ENCODE assay signal across 23 cellular contexts in genomic region chr4:118345813-118346212, GRCh38. TPM values are rescaled to one million over a fixed set of nuclear protein-coding genes. Genes with fewer than 3 reads are reported as not detected.
DNase-seq lines count a peak whose midpoint lies in the region; ATAC-seq and TF ChIP-seq lines count a peak whose summit lies in the region.
"Had no signal": no experiment of that assay in that cellular context is flagged by ENCODE, and none has a peak within 500 bp of the region (broad histone marks: within the 10 kb centered on the region; RNA-seq: fewer than 3 reads in every experiment).

No MANE protein-coding gene starts in this region.

- H3K23ac ChIP-seq in mesenchymal stem cell (ENCODE audit: low read length in 2 of 2) (no peak overlapping the region), H9 (ENCODE audit: insufficient read length, low read depth, low read length) (no peak overlapping the region)

- H3K79me1 ChIP-seq in mesenchymal stem cell (replicated peaks; ENCODE audit: low read length, poor library complexity, severe bottlenecking) (no peaks in the 10 kb centered on the region), H9 (ENCODE audit: insufficient read depth, low read depth, low read length, poor library complexity, severe bottlenecking) (no peaks in the 10 kb centered on the region)

- H3K27ac ChIP-seq in mesenchymal stem cell (ENCODE audit: low read length, poor library complexity, severe bottlenecking) (no peak overlapping the region), H9 (ENCODE audit: insufficient read length, low read depth, low read length) (no peak overlapping the region)
- H3K27ac ChIP-seq: body of pancreas had no signal

- H2BK120ac ChIP-seq in mesenchymal stem cell (ENCODE audit: low read depth, low read length) (no peak overlapping the region), H9 (ENCODE audit: low read depth, low read length, poor library complexity, severe bottlenecking) (no peak overlapping the region)

- no peak overlapping the region for H3K4me3 ChIP-seq in epithelial cell of esophagus (ENCODE audit: low read length)
- no peak overlapping the region for H3K4me3 ChIP-seq in mesenchymal stem cell (ENCODE audit: insufficient read depth in 1 of 2, low read depth in 1 of 2, low read length in 2 of 2)
- H3K4me3 ChIP-seq: body of pancreas had no signal

- H2AFZ ChIP-seq in mesenchymal stem cell (ENCODE audit: low read depth, low read length) (no peak overlapping the region), H9 (ENCODE audit: low read length) (no peak overlapping the region)

- H3K4me3 Mint-ChIP-seq in Calu3 (ENCODE audit: low read depth, unreplicated experiment) = peak overlapping the region; percentile 36
- H3K4me3 Mint-ChIP-seq in H9 = no peak overlapping the region
- H3K4me3 Mint-ChIP-seq: activated CD8-positive, alpha-beta memory T cell treated with anti-CD3 and anti-CD28 coated beads, Interleukin-2, amount 10 ng/mL, durations not matched to agents 7 days and 5 days; activated naive CD8-positive, alpha-beta T cell treated with anti-CD3 and anti-CD28 coated beads, Interleukin-2, amount 10 ng/mL, durations not matched to agents 7 days and 5 days; memory B cell; natural killer cell; T-cell had no signal

- CTCF ChIA-PET in Calu3 (lab: Charles Lee) = no interaction called here

- H3K27ac Mint-ChIP-seq in Calu3 (ENCODE audit: unreplicated experiment) (peak overlapping the region; percentile 68), H9 (no peak overlapping the region)
- H3K27ac Mint-ChIP-seq: activated CD8-positive, alpha-beta memory T cell treated with anti-CD3 and anti-CD28 coated beads, Interleukin-2, amount 10 ng/mL, durations not matched to agents 7 days and 5 days; activated naive CD8-positive, alpha-beta T cell treated with anti-CD3 and anti-CD28 coated beads, Interleukin-2, amount 10 ng/mL, durations not matched to agents 7 days and 5 days; memory B cell; natural killer cell; T-cell had no signal

- TF ChIP-seq CTCF in Calu3 (IDR thresholded peaks at IDR 0.05; ENCODE audit: unreplicated experiment) (no peak), epithelial cell of esophagus (IDR thresholded peaks at IDR 0.05; ENCODE audit: insufficient read depth, low read depth, low read length, missing control alignments) (no peak), H9 (conservative IDR thresholded peaks at IDR 0.05) (no peak)

- H3K79me2 ChIP-seq in H9 (ENCODE audit: insufficient read depth, low read length) = no peaks in the 10 kb centered on the region

- no peak overlapping the region for H2BK20ac ChIP-seq in H9 (ENCODE audit: low read depth, low read length, poor library complexity, severe bottlenecking)

- no peak overlapping the region for H3T11ph ChIP-seq in H9 (ENCODE audit: low read length)

- H4K8ac ChIP-seq in mesenchymal stem cell (ENCODE audit: low read length) (no peak overlapping the region), H9 (replicated peaks; ENCODE audit: insufficient read length, low read depth, low read length) (no peak overlapping the region)

- no TSS peak for BruUV-seq in Calu3 (replicated peaks; lab: Mats Ljungman, UMichigan)

- H4K5ac ChIP-seq in H9 (ENCODE audit: insufficient read length, low read depth, low read length) = no peak overlapping the region

- peak; percentile 16 for DNase-seq in Calu3
- peak; percentile 16 for DNase-seq in NCI-H2227 treated with DMSO at 0.1 percent for 48 hours (lab: John Stamatoyannopoulos, UW)
- peak; percentile 70 for DNase-seq in epithelial cell of esophagus (ENCODE audit: low read depth)
- DNase-seq in mesenchymal stem cell = peak; percentile 18
- DNase-seq in MV-4-11 (lab: John Stamatoyannopoulos, UW) = no peak
- no peak for DNase-seq in H9
- DNase-seq: activated CD4-positive, alpha-beta T cell treated with anti-CD3 and anti-CD28 coated beads for 48 hours; activated CD8-positive, alpha-beta memory T cell treated with anti-CD3 and anti-CD28 coated beads, Interleukin-2, amount 10 ng/mL, durations not matched to agents 7 days and 5 days; activated naive CD8-positive, alpha-beta T cell treated with anti-CD3 and anti-CD28 coated beads, Interleukin-2, amount 10 ng/mL, durations not matched to agents 7 days and 5 days; body of pancreas; C1 segment of cervical spinal cord; GF-D8; kidney glomerular epithelial cell; natural killer cell; NCI-H1105; NCI-H2107; NCI-H524 treated with DMSO at 0.1 percent for 48 hours; SHP77; T-cell had no signal

- no peak overlapping the region for H3K56ac ChIP-seq in H9 (ENCODE audit: insufficient read length, low read depth, low read length)

- peaks cover 23% of the 10 kb centered on the region for H3K36me3 Mint-ChIP-seq in Calu3 (ENCODE audit: insufficient read depth, unreplicated experiment)
- no peaks in the 10 kb centered on the region for H3K36me3 Mint-ChIP-seq in H9 (ENCODE audit: insufficient read depth in 1 of 3, low read depth in 3 of 3)
- H3K36me3 Mint-ChIP-seq: activated CD8-positive, alpha-beta memory T cell treated with anti-CD3 and anti-CD28 coated beads, Interleukin-2, amount 10 ng/mL, durations not matched to agents 7 days and 5 days; activated naive CD8-positive, alpha-beta T cell treated with anti-CD3 and anti-CD28 coated beads, Interleukin-2, amount 10 ng/mL, durations not matched to agents 7 days and 5 days; memory B cell; natural killer cell; T-cell had no signal

- H3K27me3 ChIP-seq in mesenchymal stem cell (ENCODE audit: control insufficient read depth in 1 of 2, insufficient read depth in 1 of 2, low read length in 2 of 2) (peaks cover 0 to 3% of the 10 kb centered on the region in 2 experiments), H9 (ENCODE audit: insufficient read depth, low read length) (no peaks in the 10 kb centered on the region)
- H3K27me3 ChIP-seq: body of pancreas had no signal

- no peaks in the 10 kb centered on the region for H3K27me3 Mint-ChIP-seq in Calu3 (ENCODE audit: unreplicated experiment)
- peaks cover 7% of the 10 kb centered on the region for H3K27me3 Mint-ChIP-seq in H9 (ENCODE audit: low read depth)

- no peaks in the 10 kb centered on the region for H3K4me1 ChIP-seq in mesenchymal stem cell (ENCODE audit: control insufficient read depth, insufficient read depth, low read depth, low read length)
- H3K4me1 ChIP-seq in H9 (ENCODE audit: insufficient read depth, low read length) = no peaks in the 10 kb centered on the region; the same call in 1 of the 2 replicates

- H3K9ac ChIP-seq in mesenchymal stem cell (ENCODE audit: low read length) (no peak overlapping the region), H9 (ENCODE audit: extremely low read depth, insufficient read length, low read length) (no peak overlapping the region)

- ATAC-seq in GM21515 (IDR thresholded peaks at IDR 0.05; ENCODE audit: unreplicated experiment) = no peak
- no peak for ATAC-seq in GM19455 (IDR thresholded peaks at IDR 0.05; ENCODE audit: unreplicated experiment)
- ATAC-seq: activated CD8-positive, alpha-beta memory T cell treated with anti-CD3 and anti-CD28 coated beads, Interleukin-2, amount 10 ng/mL, durations not matched to agents 7 days and 5 days; body of pancreas; natural killer cell; sciatic nerve; T-cell had no signal

- H3K18ac ChIP-seq in mesenchymal stem cell (ENCODE audit: low read depth in 1 of 2, low read length in 2 of 2) (no peak overlapping the region), H9 (ENCODE audit: insufficient read length, low read depth, low read length) (no peak overlapping the region)

- H3K9me3 ChIP-seq in mesenchymal stem cell (ENCODE audit: control insufficient read depth, low read length) = no peaks in the 10 kb centered on the region
- no peaks in the 10 kb centered on the region for H3K9me3 ChIP-seq in H9 (ENCODE audit: control insufficient read depth, low read depth, low read length)
- H3K9me3 ChIP-seq: body of pancreas had no signal

- H2BK5ac ChIP-seq in mesenchymal stem cell (ENCODE audit: low read depth, low read length, poor library complexity, severe bottlenecking) (no peak overlapping the region), H9 (ENCODE audit: insufficient read length, low read length) (no peak overlapping the region)

- H3K4me2 ChIP-seq in mesenchymal stem cell (ENCODE audit: low read length, poor library complexity, severe bottlenecking) (no peak overlapping the region), H9 (ENCODE audit: insufficient read depth, insufficient read length, low read length) (no peak overlapping the region)

- 88% methylated on average over 1 of the region's 1 CpG for WGBS in mesenchymal stem cell
- WGBS in H9 (ENCODE audit: extremely low coverage, insufficient read length, low lambda C conversion rate) = no CpG with 5 or more reads among the region's 1 CpG

- H3K4ac ChIP-seq in mesenchymal stem cell (ENCODE audit: low read depth in 1 of 2, low read length in 2 of 2) = no peak overlapping the region
- no peak overlapping the region for H3K4ac ChIP-seq in H9 (ENCODE audit: low read depth, low read length)

- H4K20me1 ChIP-seq in H9 (ENCODE audit: control insufficient read depth, insufficient read depth, insufficient read length) = no peaks in the 10 kb centered on the region

- H2BK15ac ChIP-seq in mesenchymal stem cell (ENCODE audit: low read depth, poor library complexity, severe bottlenecking) = no peak overlapping the region
- H2BK15ac ChIP-seq in H9 (ENCODE audit: low read depth, low read length) = no peak overlapping the region

- H3K36me3 ChIP-seq in mesenchymal stem cell (ENCODE audit: control insufficient read depth in 1 of 2, insufficient read depth in 2 of 2, low read depth in 1 of 2, low read length in 2 of 2) = no peaks in the 10 kb centered on the region

- peaks cover 38% of the 10 kb centered on the region for H3K4me1 Mint-ChIP-seq in Calu3 (ENCODE audit: low read depth, unreplicated experiment)
- peaks cover 7 to 9% of the 10 kb centered on the region in 2 experiments for H3K4me1 Mint-ChIP-seq in H9
- H3K4me1 Mint-ChIP-seq: activated CD8-positive, alpha-beta memory T cell treated with anti-CD3 and anti-CD28 coated beads, Interleukin-2, amount 10 ng/mL, durations not matched to agents 7 days and 5 days; activated naive CD8-positive, alpha-beta T cell treated with anti-CD3 and anti-CD28 coated beads, Interleukin-2, amount 10 ng/mL, durations not matched to agents 7 days and 5 days; memory B cell; natural killer cell; T-cell had no signal

- H2BK12ac ChIP-seq in mesenchymal stem cell (ENCODE audit: low read length in 2 of 2) (no peak overlapping the region), H9 (ENCODE audit: insufficient read length, low read depth, low read length) (no peak overlapping the region)

- H2AK5ac ChIP-seq in mesenchymal stem cell (ENCODE audit: low read length, severe bottlenecking) (no peak overlapping the region), H9 (ENCODE audit: insufficient read length, low read length) (no peak overlapping the region)

- no peak overlapping the region for H3K14ac ChIP-seq in mesenchymal stem cell (ENCODE audit: low read length in 2 of 2)
- H3K14ac ChIP-seq in H9 (ENCODE audit: insufficient read depth, low read length) = no peak overlapping the region

- intact Hi-C loops in Calu3 (cut with micrococcal nuclease; ENCODE audit: unreplicated experiment) = no loop called here

- H3K9me3 Mint-ChIP-seq in Calu3 (ENCODE audit: low read depth, unreplicated experiment) = no peaks in the 10 kb centered on the region
- H3K9me3 Mint-ChIP-seq in H9 = no peaks in the 10 kb centered on the region
- H3K9me3 Mint-ChIP-seq: activated naive CD8-positive, alpha-beta T cell treated with anti-CD3 and anti-CD28 coated beads, Interleukin-2, amount 10 ng/mL, durations not matched to agents 7 days and 5 days; memory B cell; natural killer cell; T-cell had no signal

- no peak overlapping the region for H4K91ac ChIP-seq in mesenchymal stem cell (ENCODE audit: low read length)
- H4K91ac ChIP-seq in H9 (ENCODE audit: insufficient read length, low read depth, low read length) = no peak overlapping the region

- no peaks in the 10 kb centered on the region for H3K23me2 ChIP-seq in H9 (ENCODE audit: insufficient read length, low read depth, low read length, poor library complexity, severe bottlenecking)

RNA-seq across cellular contexts. Expression of gene PRSS12, which starts 7.0 kb away (rescaled TPM):
- total RNA-seq in Calu3 (2022) = 44.4 and 48.7 TPM in 2 replicates
- 4.6 TPM for polyA plus RNA-seq in mesenchymal stem cell (2013, experiment 1 of 2)
- polyA plus RNA-seq in mesenchymal stem cell (2013, experiment 2 of 2) = 5.0 TPM
- 5.0 and 5.4 TPM in 2 replicates for total RNA-seq in H9 (2021)
- total RNA-seq: activated CD8-positive, alpha-beta memory T cell treated with anti-CD3 and anti-CD28 coated beads, Interleukin-2, amount 10 ng/mL, durations not matched to agents 7 days and 5 days; activated naive CD8-positive, alpha-beta T cell treated with anti-CD3 and anti-CD28 coated beads, Interleukin-2, amount 10 ng/mL, durations not matched to agents 7 days and 5 days; natural killer cell had no signal

Comparison
In these comparisons a context has a peak if more than half of its experiments do, and no peak if none do; other contexts are left out.
1. DNase-seq: peak in Calu3 (single experiment), NCI-H2227 treated with DMSO at 0.1 percent for 48 hours (single experiment), epithelial cell of esophagus (single experiment) and mesenchymal stem cell (single experiment); none in MV-4-11 (single experiment) and H9 (single experiment).